Comparison of ENCODE assay signal across 10 cellular contexts in genomic region chr19:36488118-36488815, GRCh38. TPM values are rescaled to one million over a fixed set of nuclear protein-coding genes. Genes with fewer than 3 reads are reported as not detected.
DNase-seq lines count a peak whose midpoint lies in the region; ATAC-seq and TF ChIP-seq lines count a peak whose summit lies in the region.
"Had no signal": no experiment of that assay in that cellular context is flagged by ENCODE, and none has a peak within 500 bp of the region (broad histone marks: within the 10 kb centered on the region; RNA-seq: fewer than 3 reads in every experiment).

No MANE protein-coding gene starts in this region.

- H3K36me3 Mint-ChIP-seq in activated CD4-positive, alpha-beta T cell treated with anti-CD3 and anti-CD28 coated beads, Interleukin-2, amount 10 ng/mL, durations not matched to agents 24 days and 14 days (ENCODE audit: low read depth): peaks cover 24% of the 10 kb centered on the region
- peaks cover 37% of the 10 kb centered on the region for H3K36me3 Mint-ChIP-seq in activated T-helper 2 cell treated with anti-CD3 and anti-CD28 coated beads, Interferon-gamma antibody, Interleukin-2, Interleukin-4, amounts not matched to agents 10 μg/mL and 5 μg/mL and 100 μg/mL, durations not matched to agents 14 hours and 24 hours and 36 hours (ENCODE audit: low read depth)

- H3K27me3 ChIP-seq in iPS-20b (ENCODE audit: insufficient read depth, low read length) (no peaks in the 10 kb centered on the region), suprapubic skin (no peaks in the 10 kb centered on the region)

- H3K9me3 Mint-ChIP-seq in activated CD4-positive, alpha-beta T cell treated with anti-CD3 and anti-CD28 coated beads, Interleukin-2, amount 10 ng/mL, durations not matched to agents 24 days and 14 days: peaks cover 12% of the 10 kb centered on the region
- H3K9me3 Mint-ChIP-seq in activated T-helper 2 cell treated with anti-CD3 and anti-CD28 coated beads, Interferon-gamma antibody, Interleukin-2, Interleukin-4, amounts not matched to agents 10 μg/mL and 5 μg/mL and 100 μg/mL, durations not matched to agents 14 hours and 24 hours and 36 hours: peaks cover 36% of the 10 kb centered on the region

- peak overlapping the region; percentile 90 for H3K9ac ChIP-seq in iPS-20b (ENCODE audit: low read depth, low read length)

- 50% methylated on average over 8 of the region's 8 CpGs for WGBS in suprapubic skin

- no peaks in the 10 kb centered on the region for H3K36me3 ChIP-seq in iPS-20b (ENCODE audit: insufficient read depth, low read depth, low read length)
- no peaks in the 10 kb centered on the region for H3K36me3 ChIP-seq in suprapubic skin

- H3K27me3 Mint-ChIP-seq in activated CD4-positive, alpha-beta T cell treated with anti-CD3 and anti-CD28 coated beads, Interleukin-2, amount 10 ng/mL, durations not matched to agents 24 days and 14 days: no peaks in the 10 kb centered on the region
- no peaks in the 10 kb centered on the region for H3K27me3 Mint-ChIP-seq in activated T-helper 2 cell treated with anti-CD3 and anti-CD28 coated beads, Interferon-gamma antibody, Interleukin-2, Interleukin-4, amounts not matched to agents 10 μg/mL and 5 μg/mL and 100 μg/mL, durations not matched to agents 14 hours and 24 hours and 36 hours (ENCODE audit: low read depth)

- no peak for TF ChIP-seq CTCF in suprapubic skin (IDR thresholded peaks at IDR 0.05)

- peaks cover 23% of the 10 kb centered on the region for H3K4me1 Mint-ChIP-seq in activated CD4-positive, alpha-beta T cell treated with anti-CD3 and anti-CD28 coated beads, Interleukin-2, amount 10 ng/mL, durations not matched to agents 24 days and 14 days
- peaks cover 19% of the 10 kb centered on the region for H3K4me1 Mint-ChIP-seq in activated T-helper 2 cell treated with anti-CD3 and anti-CD28 coated beads, Interferon-gamma antibody, Interleukin-2, Interleukin-4, amounts not matched to agents 10 μg/mL and 5 μg/mL and 100 μg/mL, durations not matched to agents 14 hours and 24 hours and 36 hours (ENCODE audit: low read depth)

- peak overlapping the region; percentile 99 for H3K4me3 Mint-ChIP-seq in activated CD4-positive, alpha-beta T cell treated with anti-CD3 and anti-CD28 coated beads, Interleukin-2, amount 10 ng/mL, durations not matched to agents 24 days and 14 days
- peak overlapping the region; percentile 93 for H3K4me3 Mint-ChIP-seq in activated T-helper 2 cell treated with anti-CD3 and anti-CD28 coated beads, Interferon-gamma antibody, Interleukin-2, Interleukin-4, amounts not matched to agents 10 μg/mL and 5 μg/mL and 100 μg/mL, durations not matched to agents 14 hours and 24 hours and 36 hours (ENCODE audit: low read depth)

- H3K27ac ChIP-seq in iPS-20b (ENCODE audit: low read length): no peak overlapping the region
- peak overlapping the region; percentile 92 for H3K27ac ChIP-seq in suprapubic skin

- H3K4me3 ChIP-seq in iPS-20b (ENCODE audit: low read length): peak overlapping the region; percentile 86
- peak overlapping the region; percentile 79 for H3K4me3 ChIP-seq in suprapubic skin

- TF ChIP-seq POLR2A in suprapubic skin (IDR thresholded peaks at IDR 0.05): no peak

- no peak for DNase-seq in activated CD4-positive, alpha-beta T cell treated with anti-CD3 and anti-CD28 coated beads, Interleukin-2, amount 10 ng/mL, durations not matched to agents 24 days and 14 days
- no peak for DNase-seq in activated CD4-positive, alpha-beta T cell treated with anti-CD3 and anti-CD28 coated beads, Interleukin-2, amount 50 U/mL, for 4 hours
- no peak for DNase-seq in activated T-helper 2 cell treated with anti-CD3 and anti-CD28 coated beads, Interferon-gamma antibody, Interleukin-2, Interleukin-4, amounts not matched to agents 10 μg/mL and 5 μg/mL and 100 μg/mL, durations not matched to agents 14 hours and 24 hours and 36 hours (ENCODE audit: low spot score)
- DNase-seq in suprapubic skin (ENCODE audit: low spot score in 2 of 2) (no peak), anterior cingulate cortex (lab: John Stamatoyannopoulos, UW) (no peak)
- DNase-seq: DMS79, foreskin melanocyte had no signal

- no peak for TF ChIP-seq EP300 in suprapubic skin (IDR thresholded peaks at IDR 0.05)

- H3K9me3 ChIP-seq in iPS-20b (ENCODE audit: insufficient read depth, low read depth, low read length): peaks cover 10% of the 10 kb centered on the region
- no peaks in the 10 kb centered on the region for H3K9me3 ChIP-seq in suprapubic skin

- H3K4me1 ChIP-seq in iPS-20b (ENCODE audit: insufficient read depth, low read length) (no peaks in the 10 kb centered on the region), suprapubic skin (peaks cover 15% of the 10 kb centered on the region)

- intact Hi-C loops in activated CD4-positive, alpha-beta T cell treated with anti-CD3 and anti-CD28 coated beads, Interleukin-2, amount 10 ng/mL, durations not matched to agents 24 days and 14 days (cut with micrococcal nuclease): loop anchor here (5.0 kb wide), 3 partner anchors 361 to 979 kb away; partner anchors contain the start of genes ZNF383, ZNF569 and ZNF570
- intact Hi-C loops in activated T-helper 2 cell treated with anti-CD3 and anti-CD28 coated beads, Interferon-gamma antibody, Interleukin-2, Interleukin-4, amounts not matched to agents 10 μg/mL and 5 μg/mL and 100 μg/mL, durations not matched to agents 14 hours and 24 hours and 36 hours (cut with micrococcal nuclease): loop anchor here (2.0 to 10.0 kb wide), 4 partner anchors 69 to 887 kb away; partner anchors contain the start of genes ZFP14, ZFP82 and ZNF527

- H3K27ac Mint-ChIP-seq in activated CD4-positive, alpha-beta T cell treated with anti-CD3 and anti-CD28 coated beads, Interleukin-2, amount 10 ng/mL, durations not matched to agents 24 days and 14 days: peak overlapping the region; percentile 99
- H3K27ac Mint-ChIP-seq in activated T-helper 2 cell treated with anti-CD3 and anti-CD28 coated beads, Interferon-gamma antibody, Interleukin-2, Interleukin-4, amounts not matched to agents 10 μg/mL and 5 μg/mL and 100 μg/mL, durations not matched to agents 14 hours and 24 hours and 36 hours: peak overlapping the region; percentile 97

- ATAC-seq in HG03439 (IDR thresholded peaks at IDR 0.05; ENCODE audit: unreplicated experiment) (no peak), HG03139 (IDR thresholded peaks at IDR 0.05; ENCODE audit: unreplicated experiment) (no peak)

RNA-seq across cellular contexts. Expression of gene ZNF566, which starts 1.1 kb away (rescaled TPM):
- total RNA-seq in activated CD4-positive, alpha-beta T cell treated with anti-CD3 and anti-CD28 coated beads, Interleukin-2, amount 10 ng/mL, durations not matched to agents 24 days and 14 days: 7.2 and 8.5 TPM in 2 replicates
- 7.3 and 7.7 TPM in 2 replicates for total RNA-seq in activated T-helper 2 cell treated with anti-CD3 and anti-CD28 coated beads, Interferon-gamma antibody, Interleukin-2, Interleukin-4, amounts not matched to agents 10 μg/mL and 5 μg/mL and 100 μg/mL, durations not matched to agents 14 hours and 24 hours and 36 hours
- 10 to 100 TPM in 1 of 4 donors, 1 to 10 TPM in 3; 6.4 to 24.4 (median 7.4) TPM for total RNA-seq in suprapubic skin

RNA-seq across cellular contexts. Expression of gene ZNF260, which starts 39.8 kb away (rescaled TPM):
- total RNA-seq in activated CD4-positive, alpha-beta T cell treated with anti-CD3 and anti-CD28 coated beads, Interleukin-2, amount 10 ng/mL, durations not matched to agents 24 days and 14 days: 6.7 and 8.0 TPM in 2 replicates
- 6.2 and 7.1 TPM in 2 replicates for total RNA-seq in activated T-helper 2 cell treated with anti-CD3 and anti-CD28 coated beads, Interferon-gamma antibody, Interleukin-2, Interleukin-4, amounts not matched to agents 10 μg/mL and 5 μg/mL and 100 μg/mL, durations not matched to agents 14 hours and 24 hours and 36 hours
- total RNA-seq in suprapubic skin: 10 to 100 TPM in 3 of 4 donors, 1 to 10 TPM in 1; 5.1 to 24.4 (median 14.4) TPM
